9 cellular contexts compared by ENCODE assay signal in genomic region chrX:8730812-8731578, GRCh38. TPM values are rescaled to one million over a fixed set of nuclear protein-coding genes. Genes with fewer than 3 reads are reported as not detected.
DNase-seq lines count a peak whose midpoint lies in the region; ATAC-seq, FAIRE-seq and TF ChIP-seq lines count a peak whose summit lies in the region.
"Had no signal": no experiment of that assay in that cellular context is flagged by ENCODE, and none has a peak within 500 bp of the region (broad histone marks: within the 10 kb centered on the region; RNA-seq: fewer than 3 reads in every experiment).

No MANE protein-coding gene starts in this region.

- H3K9me1 ChIP-seq in keratinocyte (ENCODE audit: control insufficient read depth, extremely low read depth, insufficient read depth, low read length): no peaks in the 10 kb centered on the region

- peaks cover 14% of the 10 kb centered on the region for H3K27me3 ChIP-seq in keratinocyte (ENCODE audit: control insufficient read depth, extremely low read depth, insufficient read depth, low read length)

- H3K4me3 Mint-ChIP-seq in MCF 10A (ENCODE audit: unreplicated experiment): peak overlapping the region; percentile 62
- H3K4me3 Mint-ChIP-seq in T-helper 2 cell treated with Interferon-gamma antibody and Interleukin-4, amounts not matched to agents 5 μg/mL and 100 μg/mL, for 36 hours: no peak overlapping the region

- H3K9me3 Mint-ChIP-seq in MCF 10A (ENCODE audit: unreplicated experiment): peaks cover 8% of the 10 kb centered on the region
- H3K9me3 Mint-ChIP-seq in T-helper 2 cell treated with Interferon-gamma antibody and Interleukin-4, amounts not matched to agents 5 μg/mL and 100 μg/mL, for 36 hours: no peaks in the 10 kb centered on the region

- H3K27me3 Mint-ChIP-seq in MCF 10A (ENCODE audit: insufficient read depth, unreplicated experiment): peaks cover 8% of the 10 kb centered on the region
- peaks cover 28% of the 10 kb centered on the region for H3K27me3 Mint-ChIP-seq in T-helper 2 cell treated with Interferon-gamma antibody and Interleukin-4, amounts not matched to agents 5 μg/mL and 100 μg/mL, for 36 hours (ENCODE audit: low read depth)

- H3K4me1 ChIP-seq in HEK293 (ENCODE audit: control insufficient read depth, insufficient read depth, low read length) (peaks cover 6% of the 10 kb centered on the region; the same call in 1 of the 2 replicates), keratinocyte (ENCODE audit: control insufficient read depth, extremely low read depth, insufficient read depth, low read length) (peaks cover 3% of the 10 kb centered on the region)

- no peaks in the 10 kb centered on the region for H3K36me3 Mint-ChIP-seq in MCF 10A (ENCODE audit: insufficient read depth, unreplicated experiment)
- no peaks in the 10 kb centered on the region for H3K36me3 Mint-ChIP-seq in T-helper 2 cell treated with Interferon-gamma antibody and Interleukin-4, amounts not matched to agents 5 μg/mL and 100 μg/mL, for 36 hours (ENCODE audit: low read depth)

- POLR2A ChIA-PET in HEK293 (lab: Yijun Ruan, JAX) (no interaction called here), MCF 10A (lab: Yijun Ruan, JAX) (no interaction called here)

- H3K79me2 ChIP-seq in keratinocyte (ENCODE audit: control insufficient read depth, insufficient read depth, low read length): no peaks in the 10 kb centered on the region

- no peak for TF ChIP-seq CTCF in HEK293 (tag by site-specific recombination; IDR thresholded peaks at IDR 0.05)
- TF ChIP-seq CTCF in MCF 10A (IDR thresholded peaks at IDR 0.05; ENCODE audit: unreplicated experiment): no peak
- no peak for TF ChIP-seq CTCF in keratinocyte (optimal IDR thresholded peaks at IDR 0.05 in 1 of 3, IDR thresholded peaks at IDR 0.05 in 1 of 3, conservative IDR thresholded peaks at IDR 0.05 in 1 of 3; ENCODE audit: extremely low read depth in 1 of 3, insufficient read depth in 2 of 3, low read length in 3 of 3)

- H4K20me1 ChIP-seq in keratinocyte (ENCODE audit: control insufficient read depth, extremely low read depth, insufficient read depth, low read length): no peaks in the 10 kb centered on the region

- FAIRE-seq in keratinocyte (lab: Jason Lieb, UNC): no peak

- H3K27ac Mint-ChIP-seq in MCF 10A (ENCODE audit: low read depth, unreplicated experiment): no peak overlapping the region
- no peak overlapping the region for H3K27ac Mint-ChIP-seq in T-helper 2 cell treated with Interferon-gamma antibody and Interleukin-4, amounts not matched to agents 5 μg/mL and 100 μg/mL, for 36 hours

- H2AFZ ChIP-seq in keratinocyte (ENCODE audit: control insufficient read depth, low read length): peak overlapping the region; percentile 8

- no peaks in the 10 kb centered on the region for H3K4me1 Mint-ChIP-seq in MCF 10A (ENCODE audit: insufficient read depth, unreplicated experiment)
- H3K4me1 Mint-ChIP-seq in T-helper 2 cell treated with Interferon-gamma antibody and Interleukin-4, amounts not matched to agents 5 μg/mL and 100 μg/mL, for 36 hours (ENCODE audit: low read depth): no peaks in the 10 kb centered on the region

- CTCF ChIA-PET in HEK293 (lab: Yijun Ruan, JAX) (no interaction called here), MCF 10A (lab: Yijun Ruan, JAX) (interaction anchor here (0.6 kb wide), 1 partner anchor 8 kb away, joined by 3 read pairs; no protein-coding TSS in a partner anchor)

- DNase-seq in MCF 10A (ENCODE audit: unreplicated experiment) (no peak), keratinocyte (ENCODE audit: low read depth, low spot score) (no peak), NCI-H510A (lab: John Stamatoyannopoulos, UW) (no peak), cerebellar cortex (ENCODE audit: low spot score) (no peak)
- DNase-seq in T-helper 2 cell treated with Interferon-gamma antibody and Interleukin-4, amounts not matched to agents 5 μg/mL and 100 μg/mL, for 36 hours (ENCODE audit: low spot score): no peak
- DNase-seq: kidney glomerular epithelial cell had no signal

- H3K9me3 ChIP-seq in HEK293 (ENCODE audit: control insufficient read depth, insufficient read depth, low read depth, low read length): no peaks in the 10 kb centered on the region
- no peaks in the 10 kb centered on the region for H3K9me3 ChIP-seq in keratinocyte (ENCODE audit: control insufficient read depth, low read depth, low read length)

- dilution Hi-C loops in keratinocyte (cut with MboI; ENCODE audit: extremely low pct_ligation_motif_present, low sequenced_read_pairs): no loop called here

- H3K27ac ChIP-seq in HEK293 (ENCODE audit: extremely low read depth, low read depth, low read length) (peak overlapping the region; percentile 66; the same call in 1 of the 2 replicates), keratinocyte (ENCODE audit: control insufficient read depth, insufficient read depth, low read length) (no peak overlapping the region), skin epidermis (peak overlapping the region in 1 of 21 experiments; percentile 21)

- H3K4me3 ChIP-seq in HEK293 (ENCODE audit: low read depth, low read length) (peak overlapping the region; percentile 64), keratinocyte (ENCODE audit: control insufficient read depth in 2 of 3, extremely low read depth in 1 of 3, insufficient read depth in 2 of 3, low read depth in 1 of 3, low read length in 3 of 3) (peak overlapping the region; percentile 42 to 59 (median 59)), skin epidermis (peak overlapping the region; percentile 18 to 49 (median 30))

- intact Hi-C loops in MCF 10A (cut with micrococcal nuclease): no loop called here

- no peaks in the 10 kb centered on the region for H3K36me3 ChIP-seq in HEK293 (ENCODE audit: control insufficient read depth in 2 of 2, insufficient read depth in 1 of 2, low read length in 2 of 2)
- H3K36me3 ChIP-seq in keratinocyte (ENCODE audit: control insufficient read depth in 2 of 2, extremely low read depth in 1 of 2, insufficient read depth in 2 of 2, low read length in 2 of 2): no peaks in the 10 kb centered on the region

- peak overlapping the region; percentile 70 for H3K4me2 ChIP-seq in keratinocyte (ENCODE audit: control insufficient read depth, extremely low read depth, insufficient read depth, low read depth, low read length)

- no TSS peak for BruUV-seq in MCF 10A (replicated peaks; lab: Mats Ljungman, UMichigan)

- H3K9ac ChIP-seq in keratinocyte (ENCODE audit: control insufficient read depth, extremely low read depth, insufficient read depth, low read length): peak overlapping the region; percentile 15

- no peak for ATAC-seq in HG03039 (IDR thresholded peaks at IDR 0.05; ENCODE audit: unreplicated experiment)

TF ChIP-seq in HEK293, 187 proteins besides CTCF, POLR2A, EP300 and RAD21:
- TF ChIP-seq GLIS1 (tag by site-specific recombination; IDR thresholded peaks at IDR 0.05): peak; percentile 67
- TF ChIP-seq ZBTB20 (tag by site-specific recombination; IDR thresholded peaks at IDR 0.05): peak; percentile 38; the same call in 1 of the 2 replicates
- no peak for TF ChIP-seq FEZF1 (tag by site-specific recombination; IDR thresholded peaks at IDR 0.05)
- peak; percentile 71 for TF ChIP-seq ZBTB26 (tag by site-specific recombination; optimal IDR thresholded peaks at IDR 0.05)
TF ChIP-seq in HEK293: peak in this region for 3.

RNA-seq across cellular contexts. Expression of gene ANOS1, which starts 0.9 kb away (rescaled TPM):
- 0.05 and 0.20 TPM in 2 replicates for total RNA-seq in MCF 10A (2022)
- 2.9 to 4.9 TPM (median 4.0 TPM) in 3 replicates for polyA plus RNA-seq in keratinocyte
- polyA plus RNA-seq in keratinocyte (2011; ENCODE audit: low read depth): 0.62 TPM
- polyA plus RNA-seq in keratinocyte (2011; cell fraction: cytosol; rRNA removed): 1.9 and 2.9 TPM in 2 replicates
- 5.5 and 7.4 TPM in 2 replicates for polyA plus RNA-seq in keratinocyte (2011; cell fraction: nucleus; rRNA removed)
- 1.1 and 3.5 TPM in 2 replicates for polyA plus RNA-seq in keratinocyte (2012; ENCODE audit: low replicate concordance)
- polyA minus RNA-seq in keratinocyte: 3.6 to 7.5 TPM (median 6.1 TPM) in 3 replicates
- polyA minus RNA-seq in keratinocyte (2011; cell fraction: cytosol; rRNA and poly(A)+ RNA removed): 2.9 TPM
- polyA minus RNA-seq in keratinocyte (2011; cell fraction: nucleus; rRNA and poly(A)+ RNA removed): 6.9 and 9.7 TPM in 2 replicates
